ENCODE assay signal across 13 cellular contexts in genomic region chr1:226432586-226433360, GRCh38.
"Had no signal": no experiment of that assay in that cellular context is flagged by ENCODE, and none has a peak within 500 bp of the region (broad histone marks: within the 10 kb centered on the region; RNA-seq: fewer than 3 reads in every experiment).

No MANE protein-coding gene starts in this region.

- H3K27ac ChIP-seq: adrenal gland, colonic mucosa, gastrocnemius medialis, neutrophil, skin epidermis, thyroid gland, uterus, WERI-Rb-1 had no signal

- H3K4me1 ChIP-seq: adrenal gland, colonic mucosa, gastrocnemius medialis, uterus had no signal

- H3K27me3 ChIP-seq: adrenal gland, colonic mucosa, gastrocnemius medialis, thyroid gland, uterus had no signal

- H3K9me3 ChIP-seq: adrenal gland, colonic mucosa, gastrocnemius medialis, neutrophil, thyroid gland, uterus had no signal

- DNase-seq: activated CD4-positive, alpha-beta T cell treated with anti-CD3 and anti-CD28 coated beads for 48 hours; activated naive CD4-positive, alpha-beta T cell treated with anti-CD3 and anti-CD28 coated beads, Interleukin-2, amount 50 U/mL, for 16 hours; activated T-cell treated with anti-CD3 and anti-CD28 coated beads, Interleukin-2, amount 50 U/mL, for 1 hour; adrenal gland; colonic mucosa; effector CD8-positive, alpha-beta T cell; gastrocnemius medialis; kidney; thyroid gland; uterus; WERI-Rb-1 had no signal

- H3K36me3 ChIP-seq: adrenal gland, colonic mucosa, gastrocnemius medialis, neutrophil, thyroid gland, uterus, WERI-Rb-1 had no signal

- ATAC-seq: gastrocnemius medialis had no signal

- H3K4me3 ChIP-seq: adrenal gland, colonic mucosa, gastrocnemius medialis, skin epidermis, thyroid gland, uterus had no signal
